8 cellular contexts compared by ENCODE assay signal in the genomic region with DNA sequence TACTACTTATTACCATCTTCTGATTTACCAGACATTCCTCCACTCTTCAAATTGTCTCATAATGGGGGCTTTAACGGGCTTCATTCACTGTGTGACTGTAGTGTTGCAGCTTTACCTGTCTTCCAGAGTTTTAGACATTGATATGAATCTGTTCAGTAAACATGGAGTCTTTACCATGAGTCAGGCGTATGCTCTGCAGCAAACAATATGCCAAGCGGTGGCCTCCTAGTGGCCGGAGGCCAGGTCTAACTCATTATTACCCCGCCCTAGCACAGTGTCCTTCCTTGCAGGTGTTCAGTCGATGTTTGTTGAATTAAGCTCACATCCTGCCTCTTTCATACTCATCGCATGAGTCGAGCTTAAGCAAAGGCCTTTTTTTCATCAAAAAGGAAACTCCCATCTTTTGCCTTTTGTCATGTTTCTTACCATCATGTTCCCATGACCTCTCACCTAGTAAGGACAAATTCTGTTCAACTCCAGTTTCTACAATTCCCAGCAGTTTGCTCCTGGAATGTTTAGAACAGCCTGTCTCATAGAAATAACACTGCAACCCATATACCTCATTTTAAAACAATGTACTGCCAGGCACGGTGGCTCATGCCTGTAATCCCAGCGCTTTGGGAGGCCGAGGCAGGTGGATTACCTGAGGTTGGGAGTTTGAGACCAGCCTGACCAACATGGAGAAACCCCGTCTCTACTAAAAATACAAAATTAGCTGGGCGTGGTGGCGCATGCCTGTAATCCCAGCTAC. TPM values are rescaled to one million over a fixed set of nuclear protein-coding genes. Genes with fewer than 3 reads are reported as not detected.
DNase-seq lines count a peak whose midpoint lies in the region; ATAC-seq and TF ChIP-seq lines count a peak whose summit lies in the region.

No MANE protein-coding gene starts in this region.

- intact Hi-C loops in Right ventricle myocardium inferior (cut with DNase I) = no loop called here
- intact Hi-C loops in cardiac septum (cut with DNase I) = no loop called here
- intact Hi-C loops in prostate gland (cut with DNase I) = no loop called here

- peak; percentile 40 for ATAC-seq in Right ventricle myocardium inferior

- 56% methylated on average over 14 of the region's 14 CpGs for WGBS in prostate gland

- peak overlapping the region; percentile 83 for H3K27ac ChIP-seq in fibroblast of lung (ENCODE audit: insufficient read depth, low read length)
- peak overlapping the region; percentile 73 to 86 for H3K27ac ChIP-seq in prostate gland

- H3K4me3 ChIP-seq in fibroblast of lung (replicated peaks in 1 of 4; ENCODE audit: control extremely low read depth in 1 of 4, insufficient read depth in 1 of 4, low read depth in 3 of 4, low read length in 4 of 4) = no peak overlapping the region
- H3K4me3 ChIP-seq in prostate gland = no peak overlapping the region

- DNase-seq in Right ventricle myocardium inferior (ENCODE audit: missing footprints) = no peak
- DNase-seq in cardiac septum (ENCODE audit: low spot score) = no peak
- peak; percentile 81 for DNase-seq in NCI-H2196 (lab: John Stamatoyannopoulos, UW; ENCODE audit: unreplicated experiment)
- DNase-seq in activated CD8-positive, alpha-beta memory T cell treated with anti-CD3 and anti-CD28 coated beads for 24 hours = peak; percentile 67
- DNase-seq in fibroblast of lung (ENCODE audit: low read depth in 2 of 2) = peak; percentile 96 to 98
- peak; percentile 77 for DNase-seq in prostate gland (ENCODE audit: low spot score)
- DNase-seq in NCI-H526 treated with DMSO at 0.1 percent for 48 hours (lab: John Stamatoyannopoulos, UW) = no peak
- DNase-seq in AML-193 (lab: John Stamatoyannopoulos, UW) = no peak

- H3K36me3 ChIP-seq in fibroblast of lung (ENCODE audit: control insufficient read depth, insufficient read depth, low read length) (no peaks in the 10 kb centered on the region), prostate gland (no peaks in the 10 kb centered on the region)

- H3K4me2 ChIP-seq in fibroblast of lung (ENCODE audit: extremely low read depth, insufficient read depth, low read length) = no peak overlapping the region

- H3K4me1 ChIP-seq in fibroblast of lung (ENCODE audit: control insufficient read depth, extremely low read depth, insufficient read depth, low read length) = peaks cover 12% of the 10 kb centered on the region
- H3K4me1 ChIP-seq in prostate gland (replicated peaks) = peaks cover 18% of the 10 kb centered on the region

- TF ChIP-seq POLR2A in prostate gland (IDR thresholded peaks at IDR 0.05) = no peak

- H2AFZ ChIP-seq in fibroblast of lung (ENCODE audit: low read length) = no peak overlapping the region

- H3K27me3 ChIP-seq in fibroblast of lung (ENCODE audit: control insufficient read depth, insufficient read depth, low read length) (no peaks in the 10 kb centered on the region), prostate gland (replicated peaks; ENCODE audit: insufficient read depth) (no peaks in the 10 kb centered on the region)

- H3K79me2 ChIP-seq in fibroblast of lung (ENCODE audit: control insufficient read depth, insufficient read depth, low read length) = no peaks in the 10 kb centered on the region

- TF ChIP-seq CTCF in fibroblast of lung (conservative IDR thresholded peaks at IDR 0.05 in 1 of 2, IDR thresholded peaks at IDR 0.05 in 1 of 2; ENCODE audit: low read depth in 1 of 2, low read length in 2 of 2) (peak in 1 of 2 donors; percentile 54), prostate gland (IDR thresholded peaks at IDR 0.05) (peak; percentile 13 to 74 (median 48))

- no peaks in the 10 kb centered on the region for H4K20me1 ChIP-seq in fibroblast of lung (ENCODE audit: control insufficient read depth, extremely low read depth, insufficient read depth, low read length)

- no peak overlapping the region for H3K9ac ChIP-seq in fibroblast of lung (ENCODE audit: insufficient read depth, low read length)

- H3K9me3 ChIP-seq in fibroblast of lung (ENCODE audit: control insufficient read depth, insufficient read depth, low read depth, low read length) (no peaks in the 10 kb centered on the region), prostate gland (no peaks in the 10 kb centered on the region)

RNA-seq across cellular contexts. Expression of a gene that starts 39.4 kb away (rescaled TPM):
- 8.4 TPM for total RNA-seq in Right ventricle myocardium inferior
- 7.5 TPM for total RNA-seq in cardiac septum
- total RNA-seq in fibroblast of lung = 4.6 and 5.6 TPM in 2 replicates
- 3.6 TPM in 2 replicates for polyA plus RNA-seq in fibroblast of lung
- polyA plus RNA-seq in fibroblast of lung (2012) = 2.5 and 3.0 TPM in 2 replicates
- polyA minus RNA-seq in fibroblast of lung (ENCODE audit: low replicate concordance) = 0.75 TPM in 1 of 2 replicates, not detected in the other
- 10 to 100 TPM; 13.3 to 22.5 TPM for total RNA-seq in prostate gland

RNA-seq across cellular contexts. Expression of a gene that starts 39.6 kb away (rescaled TPM):
- total RNA-seq in Right ventricle myocardium inferior (21.4 TPM), cardiac septum (24.7 TPM), fibroblast of lung (21.3 and 21.6 TPM in 2 replicates), prostate gland (10 to 100 TPM; 28.2 to 38.1 TPM)
- 14.8 and 16.0 TPM in 2 replicates for polyA plus RNA-seq in fibroblast of lung
- polyA plus RNA-seq in fibroblast of lung (2012) = 16.9 and 20.7 TPM in 2 replicates
- 0.67 and 1.0 TPM in 2 replicates for polyA minus RNA-seq in fibroblast of lung (ENCODE audit: low replicate concordance)

Comparison
In these comparisons a context has a peak if more than half of its experiments do, and no peak if none do; other contexts are left out.
1. DNase-seq: peak in NCI-H2196 (single experiment), activated CD8-positive, alpha-beta memory T cell treated with anti-CD3 and anti-CD28 coated beads for 24 hours (single experiment), fibroblast of lung (2 of 2) and prostate gland (single experiment); none in Right ventricle myocardium inferior (single experiment), cardiac septum (single experiment), NCI-H526 treated with DMSO at 0.1 percent for 48 hours (single experiment) and AML-193 (0 of 2).